Comparison of ENCODE assay signal across 10 cellular contexts in genomic region chr16:73032548-73033270, GRCh38. TPM values are rescaled to one million over a fixed set of nuclear protein-coding genes. Genes with fewer than 3 reads are reported as not detected.
DNase-seq lines count a peak whose midpoint lies in the region; ATAC-seq, FAIRE-seq and TF ChIP-seq lines count a peak whose summit lies in the region.
"Had no signal": no experiment of that assay in that cellular context is flagged by ENCODE, and none has a peak within 500 bp of the region (broad histone marks: within the 10 kb centered on the region; RNA-seq: fewer than 3 reads in every experiment).

No MANE protein-coding gene starts in this region.

- no peak overlapping the region for H3K4me3 ChIP-seq in astrocyte (ENCODE audit: insufficient read depth, low read depth, low read length)
- H3K4me3 ChIP-seq: SJSA1 had no signal

- TF ChIP-seq CTCF in astrocyte (IDR thresholded peaks at IDR 0.05; ENCODE audit: insufficient read depth, low read depth, low read length) = no peak
- TF ChIP-seq CTCF in neural crest cell (conservative IDR thresholded peaks at IDR 0.05) = no peak

- peaks cover 29% of the 10 kb centered on the region for H3K27me3 Mint-ChIP-seq in astrocyte (ENCODE audit: low read depth, unreplicated experiment)
- H3K27me3 Mint-ChIP-seq in neural crest cell (ENCODE audit: low read depth) = no peaks in the 10 kb centered on the region

- H3K9me3 ChIP-seq in astrocyte (ENCODE audit: insufficient read depth, low read depth, low read length) = no peaks in the 10 kb centered on the region
- H3K9me3 ChIP-seq: SJSA1 had no signal

- peaks cover 91% of the 10 kb centered on the region for H4K20me1 ChIP-seq in astrocyte (ENCODE audit: insufficient read depth, low read length)

- H3K9me3 Mint-ChIP-seq in astrocyte (ENCODE audit: unreplicated experiment) (no peaks in the 10 kb centered on the region), neural crest cell (no peaks in the 10 kb centered on the region)

- H3K79me2 ChIP-seq in astrocyte (ENCODE audit: insufficient read depth, low read length) = peaks cover 96% of the 10 kb centered on the region

- H3K4me2 ChIP-seq in astrocyte (ENCODE audit: low read length) = no peak overlapping the region

- H3K36me3 Mint-ChIP-seq in astrocyte (ENCODE audit: low read depth, unreplicated experiment) = peaks cover 8% of the 10 kb centered on the region
- no peaks in the 10 kb centered on the region for H3K36me3 Mint-ChIP-seq in neural crest cell (ENCODE audit: low read depth)

- H3K4me1 ChIP-seq in astrocyte (ENCODE audit: insufficient read depth, low read length) = peaks cover 29% of the 10 kb centered on the region

- H3K9ac ChIP-seq in astrocyte (ENCODE audit: low read length) = no peak overlapping the region

- H3K27me3 ChIP-seq in astrocyte (ENCODE audit: insufficient read depth, low read length) = no peaks in the 10 kb centered on the region
- H3K27me3 ChIP-seq: SJSA1 had no signal

- H3K4me1 Mint-ChIP-seq in astrocyte (ENCODE audit: low read depth, unreplicated experiment) (peaks cover 49% of the 10 kb centered on the region), neural crest cell (peaks cover 91% of the 10 kb centered on the region)

- H3K27ac Mint-ChIP-seq in astrocyte (ENCODE audit: unreplicated experiment) = no peak overlapping the region
- peak overlapping the region; percentile 53 for H3K27ac Mint-ChIP-seq in neural crest cell (ENCODE audit: unreplicated experiment)

- DNase-seq in CD1c-positive myeloid dendritic cell (ENCODE audit: extremely low spot score) = peak; percentile 7
- DNase-seq in astrocyte (ENCODE audit: low read depth) = no peak
- DNase-seq in neural crest cell (ENCODE audit: low read depth, low spot score) = no peak
- no peak for DNase-seq in activated naive CD4-positive, alpha-beta T cell treated with anti-CD3 and anti-CD28 coated beads, Interleukin-2, amount 50 U/mL, for 16 hours
- DNase-seq in stimulated activated CD4-positive, alpha-beta T cell treated with anti-CD3 and anti-CD28 coated beads, Interleukin-2, amount 100 ng/mL, for 48 hours = no peak
- DNase-seq in activated T-cell treated with anti-CD3 and anti-CD28 coated beads for 4 hours = no peak

- H3K4me3 Mint-ChIP-seq in astrocyte (ENCODE audit: unreplicated experiment) (peak overlapping the region; percentile 62), neural crest cell (peak overlapping the region; percentile 86)

- no peaks in the 10 kb centered on the region for H3K36me3 ChIP-seq in astrocyte (ENCODE audit: insufficient read depth, low read length)
- H3K36me3 ChIP-seq: SJSA1 had no signal

- FAIRE-seq in astrocyte (lab: Jason Lieb, UNC) = no peak

- no peak overlapping the region for H2AFZ ChIP-seq in astrocyte (ENCODE audit: low read depth, low read length)

- ATAC-seq in GM21447 (IDR thresholded peaks at IDR 0.05; ENCODE audit: unreplicated experiment) (peak; percentile 32), HG03175 (IDR thresholded peaks at IDR 0.05; ENCODE audit: unreplicated experiment) (no peak)

- H3K27ac ChIP-seq in astrocyte (ENCODE audit: low read depth, low read length) = no peak overlapping the region
- H3K27ac ChIP-seq: C4-2B, SJSA1 had no signal

RNA-seq across cellular contexts. Expression of gene ZFHX3, which starts 15.2 kb away (rescaled TPM):
- total RNA-seq in astrocyte = 18.0 and 19.7 TPM in 2 replicates
- total RNA-seq in neural crest cell = 40.1 and 46.0 TPM in 2 replicates
